30 cellular contexts compared by ENCODE assay signal in genomic region chr19:48370955-48371354, GRCh38. TPM values are rescaled to one million over a fixed set of nuclear protein-coding genes. Genes with fewer than 3 reads are reported as not detected.
"Had no signal": no experiment of that assay in that cellular context is flagged by ENCODE, and none has a peak within 500 bp of the region (broad histone marks: within the 10 kb centered on the region; RNA-seq: fewer than 3 reads in every experiment).

No MANE protein-coding gene starts in this region.

- H3K4me3 Mint-ChIP-seq: activated naive CD4-positive, alpha-beta T cell treated with anti-CD3 and anti-CD28 coated beads, Interleukin-2, amount 10 ng/mL, durations not matched to agents 7 days and 5 days; activated naive CD8-positive, alpha-beta T cell treated with anti-CD3 and anti-CD28 coated beads, Interleukin-2, amount 50 U/mL, for 24 hours; dendritic cell treated with granulocyte-macrophage colony-stimulating factor and Interleukin-4, amounts not matched to agents 40 ng/mL and 50 ng/mL, for 4 days; immature natural killer cell; mesothelial cell of epicardium; naive thymus-derived CD8-positive, alpha-beta T cell; T-cell; T-helper 2 cell treated with Interferon-gamma antibody and Interleukin-4, amounts not matched to agents 5 μg/mL and 100 μg/mL, for 36 hours had no signal

- H3K36me3 Mint-ChIP-seq: activated naive CD4-positive, alpha-beta T cell treated with anti-CD3 and anti-CD28 coated beads, Interleukin-2, amount 10 ng/mL, durations not matched to agents 7 days and 5 days; immature natural killer cell; mesothelial cell of epicardium; naive thymus-derived CD8-positive, alpha-beta T cell; T-cell had no signal

- H3K4me1 ChIP-seq: left lung, upper lobe of left lung had no signal

- H3K27ac ChIP-seq: brain microvascular endothelial cell, hepatocyte, left lung, thoracic aorta, upper lobe of left lung had no signal

- H3K4me1 Mint-ChIP-seq: activated naive CD4-positive, alpha-beta T cell treated with anti-CD3 and anti-CD28 coated beads, Interleukin-2, amount 10 ng/mL, durations not matched to agents 7 days and 5 days; activated naive CD8-positive, alpha-beta T cell treated with anti-CD3 and anti-CD28 coated beads, Interleukin-2, amount 50 U/mL, for 24 hours; immature natural killer cell; naive thymus-derived CD8-positive, alpha-beta T cell; T-cell had no signal

- H3K9me3 ChIP-seq: left lung, thoracic aorta, upper lobe of left lung had no signal

- H3K27me3 ChIP-seq: brain microvascular endothelial cell, hepatocyte, left lung, upper lobe of left lung had no signal

- H3K9me3 Mint-ChIP-seq: activated naive CD4-positive, alpha-beta T cell treated with anti-CD3 and anti-CD28 coated beads, Interleukin-2, amount 10 ng/mL, durations not matched to agents 7 days and 5 days; activated naive CD8-positive, alpha-beta T cell treated with anti-CD3 and anti-CD28 coated beads, Interleukin-2, amount 50 U/mL, for 24 hours; dendritic cell treated with granulocyte-macrophage colony-stimulating factor and Interleukin-4, amounts not matched to agents 40 ng/mL and 50 ng/mL, for 4 days; immature natural killer cell; mesothelial cell of epicardium; naive thymus-derived CD8-positive, alpha-beta T cell; T-cell; T-helper 2 cell treated with Interferon-gamma antibody and Interleukin-4, amounts not matched to agents 5 μg/mL and 100 μg/mL, for 36 hours had no signal

- H3K36me3 ChIP-seq: brain microvascular endothelial cell, left lung, thoracic aorta, upper lobe of left lung had no signal

- H3K4me3 ChIP-seq: hepatocyte, left lung, lung, thoracic aorta, upper lobe of left lung had no signal

- H3K27ac Mint-ChIP-seq: activated naive CD4-positive, alpha-beta T cell treated with anti-CD3 and anti-CD28 coated beads, Interleukin-2, amount 10 ng/mL, durations not matched to agents 7 days and 5 days; activated naive CD8-positive, alpha-beta T cell treated with anti-CD3 and anti-CD28 coated beads, Interleukin-2, amount 50 U/mL, for 24 hours; dendritic cell treated with granulocyte-macrophage colony-stimulating factor and Interleukin-4, amounts not matched to agents 40 ng/mL and 50 ng/mL, for 4 days; mesothelial cell of epicardium; T-cell; T-helper 2 cell treated with Interferon-gamma antibody and Interleukin-4, amounts not matched to agents 5 μg/mL and 100 μg/mL, for 36 hours had no signal

- H3K27me3 Mint-ChIP-seq: activated naive CD8-positive, alpha-beta T cell treated with anti-CD3 and anti-CD28 coated beads, Interleukin-2, amount 50 U/mL, for 24 hours; naive thymus-derived CD8-positive, alpha-beta T cell; T-cell had no signal

- DNase-seq: activated CD4-positive, alpha-beta T cell treated with anti-CD3 and anti-CD28 coated beads for 1 hour; activated effector memory CD4-positive, alpha-beta T cell treated with Interleukin-2 at 50 U/mL for 16 hours; activated naive CD4-positive, alpha-beta T cell treated with anti-CD3 and anti-CD28 coated beads, Interleukin-2, amount 10 ng/mL, durations not matched to agents 7 days and 5 days; activated naive CD8-positive, alpha-beta T cell treated with anti-CD3 and anti-CD28 coated beads, Interleukin-2, amount 50 U/mL, for 24 hours; activated T-cell treated with anti-CD3 and anti-CD28 coated beads, Interleukin-2, amount 50 U/mL, for 48 hours; anterior cingulate cortex; brain microvascular endothelial cell; caudate nucleus; effector CD4-positive, alpha-beta T cell; erythroblast; foreskin fibroblast; immature natural killer cell; kidney glomerular epithelial cell; left lung; naive thymus-derived CD8-positive, alpha-beta T cell; right cardiac atrium; stimulated activated CD4-positive, alpha-beta T cell treated with anti-CD3 and anti-CD28 coated beads, Interleukin-4, amount 100 ng/mL, for 24 hours; stimulated activated naive CD4-positive, alpha-beta T cell treated with Interleukin-2 at 50 U/mL for 16 hours; T-cell; upper lobe of left lung had no signal

RNA-seq across cellular contexts. Expression of gene SYNGR4, which starts 6.8 kb away (rescaled TPM):
- total RNA-seq: fibroblast of lung; glomerular endothelial cell; hepatocyte; left lung; lung; mesothelial cell of epicardium; naive thymus-derived CD8-positive, alpha-beta T cell; osteocyte; pulmonary artery endothelial cell; right cardiac atrium; T-cell; thoracic aorta; upper lobe of left lung had no signal
- polyA plus RNA-seq: fibroblast of lung; immature natural killer cell; lung; naive thymus-derived CD8-positive, alpha-beta T cell; right cardiac atrium had no signal

RNA-seq across cellular contexts. Expression of gene GRIN2D, which starts 22.5 kb away (rescaled TPM):
- polyA plus RNA-seq: immature natural killer cell; naive thymus-derived CD8-positive, alpha-beta T cell had no signal
